ENCODE assay signal across 19 cellular contexts in genomic region chr16:23848958-23849357, GRCh38. TPM values are rescaled to one million over a fixed set of nuclear protein-coding genes. Genes with fewer than 3 reads are reported as not detected.
DNase-seq lines count a peak whose midpoint lies in the region; ATAC-seq and TF ChIP-seq lines count a peak whose summit lies in the region.
"Had no signal": no experiment of that assay in that cellular context is flagged by ENCODE, and none has a peak within 500 bp of the region (broad histone marks: within the 10 kb centered on the region; RNA-seq: fewer than 3 reads in every experiment).

No MANE protein-coding gene starts in this region.

- H3K36me3 Mint-ChIP-seq in activated B cell treated with CpG ODN at 0.5 μM for 24 hours (ENCODE audit: low read depth) (peaks cover 61% of the 10 kb centered on the region), immature natural killer cell (peaks cover 4 to 20% (median 9%) of the 10 kb centered on the region in 3 donors)

- DNase-seq in activated B cell treated with CpG ODN at 0.5 μM for 24 hours (no peak), immature natural killer cell (peak; percentile 29 to 42 (median 41)), amniotic stem cell (lab: John Stamatoyannopoulos, UW) (no peak), pons (ENCODE audit: low spot score) (no peak), NCI-H2107 treated with DMSO at 0.1 percent for 48 hours (lab: John Stamatoyannopoulos, UW; ENCODE audit: unreplicated experiment) (no peak)
- DNase-seq: activated CD4-positive, alpha-beta T cell treated with anti-CD3 and anti-CD28 coated beads, Interleukin-2, amount 50 U/mL, for 48 hours; activated effector memory CD4-positive, alpha-beta T cell treated with Interleukin-2 at 50 U/mL for 16 hours; heart right ventricle; NCI-H1694; NK-92 treated with Interleukin-12 subunit alpha and Interleukin-12 subunit beta, amount 100 ng/mL, for 24 hours; stimulated activated CD4-positive, alpha-beta T cell treated with anti-CD3 and anti-CD28 coated beads, Interleukin-1b, Interleukin-23, amount 100 ng/mL, for 48 hours; uterus had no signal

- H3K27me3 ChIP-seq in BLaER1 treated with 17β-estradiol and CSF1 and Interleukin-3, amounts not matched to agents 10 nM and 100 nM, result no peaks in the 10 kb centered on the region
- H3K27me3 ChIP-seq: uterus had no signal

- peaks cover 23 to 63% (median 40%) of the 10 kb centered on the region in 11 experiments for H3K9me3 ChIP-seq in BLaER1 treated with 17β-estradiol and CSF1 and Interleukin-3, amounts not matched to agents 10 nM and 100 nM (replicated peaks in 1 of 11)
- H3K9me3 ChIP-seq: uterus had no signal

- peaks cover 0 to 82% (median 32%) of the 10 kb centered on the region in 11 experiments; a peak in 15 of 22 replicates for H3K36me3 ChIP-seq in BLaER1 treated with 17β-estradiol and CSF1 and Interleukin-3, amounts not matched to agents 10 nM and 100 nM
- H3K36me3 ChIP-seq: heart right ventricle, uterus had no signal

- TF ChIP-seq CTCF in activated B cell treated with CpG ODN at 0.5 μM for 24 hours (IDR thresholded peaks at IDR 0.05), result no peak

- H3K4me1 ChIP-seq in BLaER1 treated with 17β-estradiol and CSF1 and Interleukin-3, amounts not matched to agents 10 nM and 100 nM, result peaks cover 11 to 74% (median 34%) of the 10 kb centered on the region in 10 experiments
- H3K4me1 ChIP-seq: uterus had no signal

- POLR2A ChIA-PET in activated B cell treated with CpG ODN at 0.5 μM for 24 hours (lab: Charles Lee), result interaction anchor here (0.6 to 1.5 kb wide), 5 partner anchors 10 to 164 kb away, joined by 3 to 4 read pairs (median 4); no protein-coding TSS in a partner anchor

- no peaks in the 10 kb centered on the region for H3K27me3 Mint-ChIP-seq in activated B cell treated with CpG ODN at 0.5 μM for 24 hours
- peaks cover 0 to 3% (median 0%) of the 10 kb centered on the region in 3 donors for H3K27me3 Mint-ChIP-seq in immature natural killer cell (ENCODE audit: low read depth in 3 of 3)

- ATAC-seq in activated B cell treated with CpG ODN at 0.5 μM for 24 hours (ENCODE audit: low read depth), result no peak
- ATAC-seq in HG03439 (IDR thresholded peaks at IDR 0.05; ENCODE audit: unreplicated experiment), result no peak
- ATAC-seq: heart right ventricle, SK-N-SH treated with all-trans-retinoic acid at 6 μM for 48 hours had no signal

- no peak overlapping the region for H3K9ac ChIP-seq in BLaER1 treated with 17β-estradiol and CSF1 and Interleukin-3, amounts not matched to agents 10 nM and 100 nM

- H3K27ac Mint-ChIP-seq in activated B cell treated with CpG ODN at 0.5 μM for 24 hours (peak overlapping the region; percentile 82), immature natural killer cell (peak overlapping the region; percentile 67 to 89 (median 82))

- peak overlapping the region; percentile 0 to 59 (median 48); a peak in 18 of 22 replicates for H3K4me2 ChIP-seq in BLaER1 treated with 17β-estradiol and CSF1 and Interleukin-3, amounts not matched to agents 10 nM and 100 nM

- H3K4me1 Mint-ChIP-seq in activated B cell treated with CpG ODN at 0.5 μM for 24 hours, result peaks cover 93% of the 10 kb centered on the region
- peaks cover 79 to 92% of the 10 kb centered on the region in 2 donors for H3K4me1 Mint-ChIP-seq in immature natural killer cell

- peaks cover 0 to 37% (median 0%) of the 10 kb centered on the region in 11 experiments; a peak in 2 of 22 replicates for H4K20me1 ChIP-seq in BLaER1 treated with 17β-estradiol and CSF1 and Interleukin-3, amounts not matched to agents 10 nM and 100 nM

- intact Hi-C loops in activated B cell treated with CpG ODN at 0.5 μM for 24 hours (cut with micrococcal nuclease), result loop anchor here (1.0 kb wide), 1 partner anchor 11 kb away; no protein-coding TSS in a partner anchor

- H3K4me3 ChIP-seq in BLaER1 treated with 17β-estradiol and CSF1 and Interleukin-3, amounts not matched to agents 10 nM and 100 nM, result no peak overlapping the region
- peak overlapping the region; percentile 26; the same call in 1 of the 2 replicates for H3K4me3 ChIP-seq in GM08714 (ENCODE audit: low read length)
- H3K4me3 ChIP-seq: heart right ventricle, uterus had no signal

- peak overlapping the region in 1 of 11 experiments; percentile 5; a peak in 1 of 22 replicates for H3K27ac ChIP-seq in BLaER1 treated with 17β-estradiol and CSF1 and Interleukin-3, amounts not matched to agents 10 nM and 100 nM
- H3K27ac ChIP-seq: heart right ventricle, uterus had no signal

- peaks cover 2% of the 10 kb centered on the region for H3K9me3 Mint-ChIP-seq in activated B cell treated with CpG ODN at 0.5 μM for 24 hours
- no peaks in the 10 kb centered on the region for H3K9me3 Mint-ChIP-seq in immature natural killer cell

- CTCF ChIA-PET in activated B cell treated with CpG ODN at 0.5 μM for 24 hours (lab: Charles Lee), result interaction anchor here (1.5 kb wide), 1 partner anchor 11 kb away, joined by 4 read pairs; no protein-coding TSS in a partner anchor

- H3K4me3 Mint-ChIP-seq in activated B cell treated with CpG ODN at 0.5 μM for 24 hours (peak overlapping the region; percentile 55), immature natural killer cell (peak overlapping the region; percentile 59 to 89 (median 83))

RNA-seq across cellular contexts. Expression of gene PRKCB, which starts 13.2 kb away (rescaled TPM):
- 122 and 146 TPM in 2 replicates for total RNA-seq in activated B cell treated with CpG ODN at 0.5 μM for 24 hours
- polyA plus RNA-seq in immature natural killer cell, result 100 to 1,000 TPM in 2 of 3 donors, 10 to 100 TPM in 1; 78.7 to 110 (median 104) TPM
- total RNA-seq: MCF 10A, osteocyte, RPMI7951 had no signal

Comparison
In these comparisons a context has a peak if more than half of its experiments do, and no peak if none do; other contexts are left out.
1. DNase-seq: peak in immature natural killer cell (3 of 3); none in activated B cell treated with CpG ODN at 0.5 μM for 24 hours (single experiment), amniotic stem cell (single experiment), pons (single experiment) and NCI-H2107 treated with DMSO at 0.1 percent for 48 hours (single experiment).